10 cellular contexts compared by ENCODE assay signal in genomic region chr6:39426057-39426592, GRCh38.
DNase-seq lines count a peak whose midpoint lies in the region; ATAC-seq and TF ChIP-seq lines count a peak whose summit lies in the region.
"Had no signal": no experiment of that assay in that cellular context is flagged by ENCODE, and none has a peak within 500 bp of the region (broad histone marks: within the 10 kb centered on the region; RNA-seq: fewer than 3 reads in every experiment).

No MANE protein-coding gene starts in this region.

- H3K36me3 ChIP-seq in A673 (ENCODE audit: insufficient read depth, low read length, poor library complexity, severe bottlenecking), result no peaks in the 10 kb centered on the region
- no peaks in the 10 kb centered on the region for H3K36me3 ChIP-seq in left lung
- H3K36me3 ChIP-seq: heart right ventricle, thyroid gland had no signal

- peak overlapping the region in 3 of 5 experiments; percentile 78 to 94 (median 89) for H3K27ac Mint-ChIP-seq in brain

- H3K27ac ChIP-seq in A673 (ENCODE audit: low read depth, low read length, poor library complexity, severe bottlenecking) (peak overlapping the region; percentile 58), left lung (peak overlapping the region in 1 of 2 donors; percentile 16)
- H3K27ac ChIP-seq: heart right ventricle had no signal

- peaks cover 7% of the 10 kb centered on the region for H3K27me3 Mint-ChIP-seq in brain

- CTCF ChIA-PET in A673 (lab: Charles Lee), result no interaction called here

- H3K9me3 ChIP-seq in A673 (ENCODE audit: low read depth, low read length, poor library complexity, severe bottlenecking) (no peaks in the 10 kb centered on the region), left lung (no peaks in the 10 kb centered on the region)
- H3K9me3 ChIP-seq: heart right ventricle, thyroid gland had no signal

- BruUV-seq in A673 (replicated peaks; lab: Mats Ljungman, UMichigan), result no TSS peak

- intact Hi-C loops in A673 (cut with micrococcal nuclease; ENCODE audit: unreplicated experiment) (no loop called here), left lung (cut with DNase I) (no loop called here)

- peak overlapping the region in 2 of 5 experiments; percentile 24 to 36 for H3K4me3 Mint-ChIP-seq in brain

- DNase-seq in A673 (ENCODE audit: low spot score) (peak; percentile 86), HS-27A (ENCODE audit: low read depth) (peak; percentile 7), left lung (no peak), SKM-1 treated with dmso at 0.1 percent for 144 hours (lab: John Stamatoyannopoulos, UW; ENCODE audit: unreplicated experiment) (no peak), NOMO-1 (lab: John Stamatoyannopoulos, UW; ENCODE audit: unreplicated experiment in 2 of 2) (no peak)
- no peak for DNase-seq in NK-92 treated with Interleukin-12 subunit alpha and Interleukin-12 subunit beta, amount 100 ng/mL, for 24 hours (lab: John Stamatoyannopoulos, UW)
- DNase-seq: heart right ventricle, thyroid gland had no signal

- H3K4me1 ChIP-seq in A673 (ENCODE audit: insufficient read depth, low read length, poor library complexity, severe bottlenecking), result peaks cover 17% of the 10 kb centered on the region
- peaks cover under 1 to 10% of the 10 kb centered on the region in 2 donors for H3K4me1 ChIP-seq in left lung
- H3K4me1 ChIP-seq: thyroid gland had no signal

- no peaks in the 10 kb centered on the region for H3K9me3 Mint-ChIP-seq in brain

- no peak overlapping the region for H3K4me3 ChIP-seq in A673 (ENCODE audit: low read depth, low read length, poor library complexity, severe bottlenecking)
- no peak overlapping the region for H3K4me3 ChIP-seq in left lung
- H3K4me3 ChIP-seq: heart right ventricle, thyroid gland had no signal

- peaks cover 11% of the 10 kb centered on the region for H3K4me1 Mint-ChIP-seq in brain

- no peaks in the 10 kb centered on the region for H3K36me3 Mint-ChIP-seq in brain

- POLR2A ChIA-PET in A673 (lab: Charles Lee; ENCODE audit: low non-redundant PET), result no interaction called here

- peak; percentile 64 for ATAC-seq in left lung
- no peak for ATAC-seq in HG03520 (IDR thresholded peaks at IDR 0.05; ENCODE audit: unreplicated experiment)

- TF ChIP-seq CTCF in A673 (conservative IDR thresholded peaks at IDR 0.05; ENCODE audit: low read depth, low read length) (no peak), brain (conservative IDR thresholded peaks at IDR 0.05) (no peak), left lung (IDR thresholded peaks at IDR 0.05) (no peak)

- H3K27me3 ChIP-seq in A673 (replicated peaks; ENCODE audit: insufficient read depth, low read depth, low read length, poor library complexity) (no peaks in the 10 kb centered on the region), left lung (no peaks in the 10 kb centered on the region)
- H3K27me3 ChIP-seq: heart right ventricle, thyroid gland had no signal

Comparison
In these comparisons a context has a peak if more than half of its experiments do, and no peak if none do; other contexts are left out.
1. DNase-seq: peak in A673 (single experiment) and HS-27A (single experiment); none in left lung (0 of 2), NK-92 treated with Interleukin-12 subunit alpha and Interleukin-12 subunit beta, amount 100 ng/mL, for 24 hours (single experiment), SKM-1 treated with dmso at 0.1 percent for 144 hours (single experiment) and NOMO-1 (0 of 2).